17 cellular contexts compared by ENCODE assay signal in the genomic region with DNA sequence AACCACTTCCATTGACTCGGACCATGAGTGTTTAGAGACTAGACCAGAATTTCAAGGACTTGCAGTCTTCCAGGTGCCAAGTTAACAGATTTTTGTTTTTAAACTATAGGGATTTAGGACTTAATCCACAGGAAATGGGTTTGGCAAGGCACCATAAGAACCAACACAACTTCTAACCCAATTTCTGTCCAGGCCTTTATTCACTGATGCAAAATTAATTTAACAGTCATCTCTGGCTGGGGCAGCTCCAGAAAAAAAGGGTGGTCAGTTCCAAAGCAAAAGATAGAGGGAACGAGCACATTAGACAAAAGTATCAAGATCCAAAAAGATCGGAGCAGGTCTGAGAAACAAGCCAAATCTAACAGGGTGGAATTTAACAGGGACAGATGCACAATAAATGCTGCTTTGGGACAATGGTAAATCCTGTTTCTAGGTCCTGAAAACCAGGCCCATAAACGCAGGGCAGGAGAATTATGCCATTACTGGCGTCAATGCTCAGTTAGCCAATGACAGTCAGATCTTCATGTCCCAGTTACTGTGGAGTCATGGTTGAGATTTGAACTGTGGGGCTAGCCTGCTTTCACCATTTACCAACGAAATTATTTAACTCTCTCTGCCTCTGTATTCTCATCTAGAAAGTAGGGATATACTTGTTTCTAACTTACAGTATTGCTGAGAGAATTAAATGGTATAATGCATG.
DNase-seq lines count a peak whose midpoint lies in the region; ATAC-seq and TF ChIP-seq lines count a peak whose summit lies in the region.
"Had no signal": no experiment of that assay in that cellular context is flagged by ENCODE, and none has a peak within 500 bp of the region (broad histone marks: within the 10 kb centered on the region; RNA-seq: fewer than 3 reads in every experiment).

No MANE protein-coding gene starts in this region.

- H3K9me3 ChIP-seq in SK-N-MC (ENCODE audit: low read depth, low read length) (no peaks in the 10 kb centered on the region), mesenchymal stem cell (ENCODE audit: control insufficient read depth, low read length) (no peaks in the 10 kb centered on the region)

- H3K9me3 Mint-ChIP-seq in progenitor cell of endocrine pancreas (ENCODE audit: low read depth): no peaks in the 10 kb centered on the region

- WGBS in mesenchymal stem cell: 87% methylated on average over 5 of the region's 6 CpGs

- peaks cover 8% of the 10 kb centered on the region for H3K27me3 Mint-ChIP-seq in progenitor cell of endocrine pancreas
- H3K27me3 Mint-ChIP-seq: CD4-positive, CD25-positive, alpha-beta regulatory T cell had no signal

- H3K4me1 ChIP-seq in mesenchymal stem cell (ENCODE audit: control insufficient read depth, insufficient read depth, low read depth, low read length): peaks cover 4% of the 10 kb centered on the region

- no peak overlapping the region for H2BK15ac ChIP-seq in mesenchymal stem cell (ENCODE audit: low read depth, poor library complexity, severe bottlenecking)

- H3K27ac Mint-ChIP-seq in progenitor cell of endocrine pancreas: no peak overlapping the region
- H3K27ac Mint-ChIP-seq: CD4-positive, CD25-positive, alpha-beta regulatory T cell had no signal

- H3K9ac ChIP-seq in SK-N-MC (ENCODE audit: insufficient read length): no peak overlapping the region
- no peak overlapping the region for H3K9ac ChIP-seq in mesenchymal stem cell (ENCODE audit: low read length)

- no peak overlapping the region for H4K91ac ChIP-seq in mesenchymal stem cell (ENCODE audit: low read length)

- no peak overlapping the region for H3K4me2 ChIP-seq in mesenchymal stem cell (ENCODE audit: low read length, poor library complexity, severe bottlenecking)

- H3K4ac ChIP-seq in mesenchymal stem cell (ENCODE audit: low read depth in 1 of 2, low read length in 2 of 2): no peak overlapping the region

- no peak overlapping the region for H3K4me3 ChIP-seq in SK-N-MC
- no peak overlapping the region for H3K4me3 ChIP-seq in mesenchymal stem cell (ENCODE audit: insufficient read depth in 1 of 2, low read depth in 1 of 2, low read length in 2 of 2)

- H3K36me3 ChIP-seq in SK-N-MC (ENCODE audit: insufficient read depth, low read length) (no peaks in the 10 kb centered on the region), mesenchymal stem cell (ENCODE audit: control insufficient read depth in 1 of 2, insufficient read depth in 2 of 2, low read depth in 1 of 2, low read length in 2 of 2) (no peaks in the 10 kb centered on the region)

- no peak overlapping the region for H3K14ac ChIP-seq in mesenchymal stem cell (ENCODE audit: low read length in 2 of 2)

- peaks cover 6% of the 10 kb centered on the region for H3K4me1 Mint-ChIP-seq in progenitor cell of endocrine pancreas (ENCODE audit: low read depth)
- H3K4me1 Mint-ChIP-seq: CD4-positive, CD25-positive, alpha-beta regulatory T cell had no signal

- H4K8ac ChIP-seq in mesenchymal stem cell (ENCODE audit: low read length): no peak overlapping the region

- H2AK5ac ChIP-seq in mesenchymal stem cell (ENCODE audit: low read length, severe bottlenecking): peak overlapping the region; percentile 35

- H3K4me3 Mint-ChIP-seq in progenitor cell of endocrine pancreas (ENCODE audit: low read depth): no peak overlapping the region
- H3K4me3 Mint-ChIP-seq: CD4-positive, CD25-positive, alpha-beta regulatory T cell had no signal

- H3K27me3 ChIP-seq in mesenchymal stem cell (ENCODE audit: control insufficient read depth in 1 of 2, insufficient read depth in 1 of 2, low read length in 2 of 2): peaks cover 0 to 2% of the 10 kb centered on the region in 2 experiments

- H2BK12ac ChIP-seq in mesenchymal stem cell (ENCODE audit: low read length in 2 of 2): no peak overlapping the region

- H3K18ac ChIP-seq in mesenchymal stem cell (ENCODE audit: low read depth in 1 of 2, low read length in 2 of 2): no peak overlapping the region

- H3K79me1 ChIP-seq in mesenchymal stem cell (replicated peaks; ENCODE audit: low read length, poor library complexity, severe bottlenecking): no peaks in the 10 kb centered on the region

- no peak overlapping the region for H2BK5ac ChIP-seq in mesenchymal stem cell (ENCODE audit: low read depth, low read length, poor library complexity, severe bottlenecking)

- no peak overlapping the region for H2AFZ ChIP-seq in mesenchymal stem cell (ENCODE audit: low read depth, low read length)

- no peak overlapping the region for H3K23ac ChIP-seq in mesenchymal stem cell (ENCODE audit: low read length in 2 of 2)

- no peak overlapping the region for H2BK120ac ChIP-seq in mesenchymal stem cell (ENCODE audit: low read depth, low read length)

- H3K36me3 Mint-ChIP-seq in progenitor cell of endocrine pancreas (ENCODE audit: insufficient read depth): no peaks in the 10 kb centered on the region
- H3K36me3 Mint-ChIP-seq: CD4-positive, CD25-positive, alpha-beta regulatory T cell had no signal

- ATAC-seq in GM18520 (IDR thresholded peaks at IDR 0.05; ENCODE audit: unreplicated experiment): no peak
- ATAC-seq in activated CD4-positive, CD25-positive, alpha-beta regulatory T cell treated with anti-CD3 and anti-CD28 coated beads, Interleukin-2, amount 50 U/mL, for 24 hours: no peak
- ATAC-seq: Panc1 had no signal

- TF ChIP-seq CTCF in progenitor cell of endocrine pancreas (IDR thresholded peaks at IDR 0.05; ENCODE audit: unreplicated experiment): no peak

- peak; percentile 18 for DNase-seq in GM03348 (ENCODE audit: low spot score)
- DNase-seq in SK-N-MC (ENCODE audit: low read depth, low spot score): no peak
- DNase-seq in cerebellum (ENCODE audit: low spot score): peak; percentile 47
- DNase-seq in mesenchymal stem cell: no peak
- DNase-seq in progenitor cell of endocrine pancreas (ENCODE audit: low spot score, unreplicated experiment): no peak
- DNase-seq in activated CD4-positive, CD25-positive, alpha-beta regulatory T cell (lab: John Stamatoyannopoulos, UW): no peak
- DNase-seq: AML-193; CD4-positive, CD25-positive, alpha-beta regulatory T cell; KG1; MM.1S; NCI-H1105; NCI-H1694 treated with DMSO at 0.1 percent for 48 hours; NCI-H82; SHP77 treated with DMSO at 0.1 percent for 48 hours had no signal

- 0 out of 2 replicates have a peak overlapping the region, but pooled peaks have one; percentile 22 for H3K27ac ChIP-seq in SK-N-MC
- no peak overlapping the region for H3K27ac ChIP-seq in mesenchymal stem cell (ENCODE audit: low read length, poor library complexity, severe bottlenecking)

Comparison
In these comparisons a context has a peak if more than half of its experiments do, and no peak if none do; other contexts are left out.
1. DNase-seq: peak in GM03348 (single experiment) and cerebellum (single experiment); none in SK-N-MC (single experiment), mesenchymal stem cell (single experiment), progenitor cell of endocrine pancreas (single experiment) and activated CD4-positive, CD25-positive, alpha-beta regulatory T cell (0 of 4).